ENCODE assay signal across 18 cellular contexts in the genomic region with DNA sequence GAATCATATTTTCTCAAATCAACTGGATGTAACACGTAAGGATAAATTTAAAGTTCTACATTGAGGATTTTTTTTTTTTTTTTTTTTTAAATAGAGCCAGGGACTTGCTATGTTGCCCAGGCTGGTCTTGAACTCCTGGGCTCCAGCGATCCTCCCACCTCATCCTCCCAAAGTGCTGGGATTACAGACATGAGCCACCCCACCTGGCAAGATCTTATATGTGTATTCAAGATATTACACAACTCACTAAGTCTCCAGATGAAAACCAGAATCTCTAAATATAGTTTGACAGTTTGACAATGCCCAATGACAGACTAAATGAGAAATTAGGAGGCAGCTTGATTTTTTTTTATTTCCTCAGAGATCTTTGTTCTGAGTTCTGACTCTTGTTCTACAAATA.
"Had no signal": no experiment of that assay in that cellular context is flagged by ENCODE, and none has a peak within 500 bp of the region (broad histone marks: within the 10 kb centered on the region; RNA-seq: fewer than 3 reads in every experiment).

No MANE protein-coding gene starts in this region.

- DNase-seq: activated CD4-positive, alpha-beta T cell treated with anti-CD3 and anti-CD28 coated beads, Interleukin-2, amount 10 ng/mL, durations not matched to agents 24 days and 14 days; activated CD8-positive, alpha-beta memory T cell treated with anti-CD3 and anti-CD28 coated beads, Interleukin-2, amount 50 U/mL, for 4 hours; activated effector memory CD4-positive, alpha-beta T cell treated with anti-CD3 and anti-CD28 coated beads, Interleukin-2, amount 50 U/mL, for 16 hours; activated naive CD4-positive, alpha-beta T cell treated with anti-CD3 and anti-CD28 coated beads, Interleukin-2, amount 50 U/mL, for 16 hours; activated T-cell treated with anti-CD3 and anti-CD28 coated beads, Interleukin-2, amount 50 U/mL, for 72 hours; amniotic stem cell; dorsolateral prefrontal cortex; foreskin keratinocyte; kidney; left lung; psoas muscle; stimulated activated CD4-positive, alpha-beta T cell treated with anti-CD3 and anti-CD28 coated beads, Interleukin-4, amount 100 ng/mL, for 24 hours; T-helper 1 cell; T1000; thyroid gland had no signal

- ATAC-seq: activated T-cell treated with anti-CD3 and anti-CD28 coated beads, Interleukin-2, amount 50 U/mL, for 72 hours; foreskin keratinocyte; left lung; sciatic nerve; stimulated activated memory B cell treated with anti-CD40 and anti-IgM and Interleukin-4, amounts not matched to agents 10 μg/mL and 1 μg/mL and 100 μg/mL, for 72 hours had no signal

- H3K27me3 ChIP-seq: dorsolateral prefrontal cortex, foreskin keratinocyte, left lung, thyroid gland had no signal

- H3K9me3 ChIP-seq: left lung, psoas muscle, thyroid gland had no signal

- H3K4me3 ChIP-seq: dorsolateral prefrontal cortex, left lung, psoas muscle, smooth muscle cell, thyroid gland had no signal

- H3K27ac ChIP-seq: dorsolateral prefrontal cortex, foreskin keratinocyte, left lung, psoas muscle, thyroid gland had no signal
